In the genomic region with DNA sequence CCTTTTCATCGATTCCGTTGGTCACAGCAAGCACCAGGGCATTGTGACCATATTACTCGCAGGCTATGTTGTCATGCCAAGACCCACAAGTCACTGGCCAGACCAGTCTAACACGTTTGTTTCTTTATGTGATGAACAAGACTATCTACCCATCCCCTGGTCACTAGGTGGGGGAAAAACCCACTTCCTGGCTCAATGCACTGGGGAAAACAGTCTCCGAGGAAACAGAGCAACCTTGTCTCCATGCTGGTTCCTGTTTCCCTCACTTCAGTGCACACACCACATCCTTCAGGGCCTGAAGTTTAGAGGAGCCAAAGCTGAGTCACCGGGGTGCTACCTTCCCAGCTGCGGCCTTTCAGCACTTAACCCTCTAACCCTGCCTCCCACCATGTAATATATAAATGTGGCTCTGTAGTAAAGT, we compare ENCODE assay signal across 10 cellular contexts. TPM values are rescaled to one million over a fixed set of nuclear protein-coding genes. Genes with fewer than 3 reads are reported as not detected.
DNase-seq lines count a peak whose midpoint lies in the region; ATAC-seq and TF ChIP-seq lines count a peak whose summit lies in the region.
"Had no signal": no experiment of that assay in that cellular context is flagged by ENCODE, and none has a peak within 500 bp of the region (broad histone marks: within the 10 kb centered on the region; RNA-seq: fewer than 3 reads in every experiment).

No MANE protein-coding gene starts in this region.

- H3K36me3 Mint-ChIP-seq in HFFc6 (ENCODE audit: low read depth) = no peaks in the 10 kb centered on the region
- no peaks in the 10 kb centered on the region for H3K36me3 Mint-ChIP-seq in activated T-cell treated with anti-CD3 and anti-CD28 coated beads, Interleukin-2, amount 50 U/mL, for 24 hours (ENCODE audit: low read depth)

- no peaks in the 10 kb centered on the region for H3K27me3 ChIP-seq in MG63

- H3K9me3 ChIP-seq in MG63 = no peaks in the 10 kb centered on the region

- H3K4me3 ChIP-seq in MG63 (no peak overlapping the region), fibroblast of the aortic adventitia (ENCODE audit: low read depth, low read length) (no peak overlapping the region)
- H3K4me3 ChIP-seq: SK-N-MC had no signal

- no peak for TF ChIP-seq CTCF in HFFc6 (IDR thresholded peaks at IDR 0.05)
- TF ChIP-seq CTCF in fibroblast of the aortic adventitia (IDR thresholded peaks at IDR 0.05; ENCODE audit: insufficient read depth, low read length) = no peak

- peaks cover 25% of the 10 kb centered on the region for H3K4me1 Mint-ChIP-seq in HFFc6 (ENCODE audit: low read depth)
- no peaks in the 10 kb centered on the region for H3K4me1 Mint-ChIP-seq in activated T-cell treated with anti-CD3 and anti-CD28 coated beads, Interleukin-2, amount 50 U/mL, for 24 hours (ENCODE audit: low read depth)

- H3K9me3 Mint-ChIP-seq in HFFc6 = no peaks in the 10 kb centered on the region
- no peaks in the 10 kb centered on the region for H3K9me3 Mint-ChIP-seq in activated T-cell treated with anti-CD3 and anti-CD28 coated beads, Interleukin-2, amount 50 U/mL, for 24 hours

- ATAC-seq in GM18499 (IDR thresholded peaks at IDR 0.05; ENCODE audit: insufficient read depth, unreplicated experiment) = peak; percentile 98

- no peaks in the 10 kb centered on the region for H3K36me3 ChIP-seq in MG63

- peaks cover 3% of the 10 kb centered on the region; the same call in 1 of the 2 replicates for H3K27me3 Mint-ChIP-seq in HFFc6 (ENCODE audit: insufficient read depth)
- H3K27me3 Mint-ChIP-seq in activated T-cell treated with anti-CD3 and anti-CD28 coated beads, Interleukin-2, amount 50 U/mL, for 24 hours = peaks cover 2% of the 10 kb centered on the region

- H3K27ac Mint-ChIP-seq in HFFc6 = peak overlapping the region; percentile 83
- H3K27ac Mint-ChIP-seq in activated T-cell treated with anti-CD3 and anti-CD28 coated beads, Interleukin-2, amount 50 U/mL, for 24 hours = no peak overlapping the region

- DNase-seq in HFFc6 (peak; percentile 81), MG63 (peak; percentile 9), fibroblast of the aortic adventitia (ENCODE audit: low read depth) (peak; percentile 15), posterior cingulate gyrus (no peak), NCI-H1436 treated with DMSO at 0.1 percent for 48 hours (lab: John Stamatoyannopoulos, UW) (no peak)
- DNase-seq in stimulated activated CD4-positive, alpha-beta T cell treated with anti-CD3 and anti-CD28 coated beads, Interleukin-12 subunit alpha, Interleukin-12 subunit beta, amount 100 ng/mL, for 4 hours = no peak
- DNase-seq in activated T-cell treated with anti-CD3 and anti-CD28 coated beads, Interleukin-2, amount 50 U/mL, for 24 hours = no peak

- intact Hi-C loops in posterior cingulate gyrus (cut with DNase I) = no loop called here

- peak overlapping the region; percentile 48; the same call in 1 of the 2 replicates for H3K4me3 Mint-ChIP-seq in HFFc6
- no peak overlapping the region for H3K4me3 Mint-ChIP-seq in activated T-cell treated with anti-CD3 and anti-CD28 coated beads, Interleukin-2, amount 50 U/mL, for 24 hours

RNA-seq across cellular contexts. Expression of a gene that starts 20.9 kb away (rescaled TPM):
- not detected for total RNA-seq in HFFc6 (2021; fragmentation: NEBNext Ultra II Directional; extraction: Animal tissue kit (Norgen Biotek cat#: 25700))
- not detected in 2 replicates for total RNA-seq in MG63 (2014; rRNA removed; shearing (Covaris generic); ENCODE audit: low replicate concordance)
- total RNA-seq in fibroblast of the aortic adventitia (ENCODE audit: low replicate concordance) = not detected in 2 replicates
- total RNA-seq: lung microvascular endothelial cell had no signal

Comparison
In these comparisons a context has a peak if more than half of its experiments do, and no peak if none do; other contexts are left out.
1. DNase-seq: peak in HFFc6 (single experiment), MG63 (single experiment) and fibroblast of the aortic adventitia (single experiment); none in stimulated activated CD4-positive, alpha-beta T cell treated with anti-CD3 and anti-CD28 coated beads, Interleukin-12 subunit alpha, Interleukin-12 subunit beta, amount 100 ng/mL, for 4 hours (single experiment), activated T-cell treated with anti-CD3 and anti-CD28 coated beads, Interleukin-2, amount 50 U/mL, for 24 hours (single experiment), posterior cingulate gyrus (0 of 10) and NCI-H1436 treated with DMSO at 0.1 percent for 48 hours (single experiment).